In genomic region chr19:29397748-29398147, GRCh38 we compare ENCODE assay signal across 21 cellular contexts.
DNase-seq lines count a peak whose midpoint lies in the region; TF ChIP-seq lines count a peak whose summit lies in the region.
"Had no signal": no experiment of that assay in that cellular context is flagged by ENCODE, and none has a peak within 500 bp of the region (broad histone marks: within the 10 kb centered on the region; RNA-seq: fewer than 3 reads in every experiment).

No MANE protein-coding gene starts in this region.

- POLR2A ChIA-PET in HEK293 (lab: Yijun Ruan, JAX) = no interaction called here

- DNase-seq in NCI-H1092 treated with DMSO at 0.1 percent for 48 hours (lab: John Stamatoyannopoulos, UW) (peak; percentile 26), NCI-H1092 (lab: John Stamatoyannopoulos, UW) (no peak), cerebellar cortex (ENCODE audit: low spot score) (peak; percentile 64), ureter (ENCODE audit: low spot score) (peak; percentile 58), GM03348 (ENCODE audit: low spot score) (no peak), AML-193 (lab: John Stamatoyannopoulos, UW) (no peak)
- DNase-seq: 8988T, DMS79, KG1, NCI-H146, NCI-H2029, NCI-H446 treated with DMSO at 0.1 percent for 48 hours, NCI-H526 treated with DMSO at 0.1 percent for 48 hours, PC-9, SHP77 treated with DMSO at 0.1 percent for 48 hours, SW 1271, T-helper 2 cell had no signal

- H3K9me3 ChIP-seq in HEK293 (ENCODE audit: control insufficient read depth, insufficient read depth, low read depth, low read length) = no peaks in the 10 kb centered on the region; the same call in 1 of the 2 replicates

- H3K27ac ChIP-seq in HEK293 (ENCODE audit: extremely low read depth, low read depth, low read length) = no peak overlapping the region
- H3K27ac ChIP-seq: PC-9, RWPE1, SK-N-MC had no signal

- no peaks in the 10 kb centered on the region for H3K36me3 ChIP-seq in HEK293 (ENCODE audit: control insufficient read depth in 2 of 2, insufficient read depth in 1 of 2, low read length in 2 of 2)

- CTCF ChIA-PET in HEK293 (lab: Yijun Ruan, JAX) = no interaction called here

- H3K4me1 ChIP-seq in HEK293 (ENCODE audit: control insufficient read depth, insufficient read depth, low read length) = no peaks in the 10 kb centered on the region

- no peak overlapping the region for H3K4me3 ChIP-seq in HEK293 (ENCODE audit: low read depth, low read length)
- H3K4me3 ChIP-seq: GM23338, PC-9, SK-N-MC had no signal

- TF ChIP-seq CTCF in HEK293 (tag by site-specific recombination; IDR thresholded peaks at IDR 0.05) = no peak

TF ChIP-seq in HEK293, 187 proteins besides CTCF, POLR2A, EP300 and RAD21:
- TF ChIP-seq ZIC2 (tag by site-specific recombination; IDR thresholded peaks at IDR 0.05) (peak; percentile 70), ZNF391 (tag by site-specific recombination; IDR thresholded peaks at IDR 0.05; ENCODE audit: borderline replicate concordance, low read depth) (no peak), ZNF311 (tag by site-specific recombination; IDR thresholded peaks at IDR 0.05; ENCODE audit: borderline replicate concordance) (no peak), ZXDB (tag by site-specific recombination; IDR thresholded peaks at IDR 0.05) (no peak), ZNF23 (tag by site-specific recombination; IDR thresholded peaks at IDR 0.05; ENCODE audit: borderline replicate concordance) (no peak), KLF8 (tag by site-specific recombination; IDR thresholded peaks at IDR 0.05) (no peak), ZNF324 (tag by site-specific recombination; IDR thresholded peaks at IDR 0.05) (no peak), GLIS1 (tag by site-specific recombination; IDR thresholded peaks at IDR 0.05) (peak; percentile 51), ZNF202 (tag by site-specific recombination; IDR thresholded peaks at IDR 0.05; ENCODE audit: borderline replicate concordance) (no peak), ZNF692 (tag by site-specific recombination; IDR thresholded peaks at IDR 0.05) (no peak), ZNF302 (tag by site-specific recombination; IDR thresholded peaks at IDR 0.05; ENCODE audit: low read depth) (no peak), ZNF148 (tag by site-specific recombination; IDR thresholded peaks at IDR 0.05; ENCODE audit: borderline replicate concordance) (no peak), SCRT2 (tag by site-specific recombination; IDR thresholded peaks at IDR 0.05) (peak; percentile 76), MYNN (tag by site-specific recombination; IDR thresholded peaks at IDR 0.05; ENCODE audit: borderline replicate concordance) (no peak), ZNF140 (tag by site-specific recombination; IDR thresholded peaks at IDR 0.05) (no peak), ZNF555 (tag by site-specific recombination; conservative IDR thresholded peaks at IDR 0.05) (no peak), ZFP41 (tag by site-specific recombination; IDR thresholded peaks at IDR 0.05; ENCODE audit: borderline replicate concordance) (no peak), SCRT1 (tag by site-specific recombination; IDR thresholded peaks at IDR 0.05; ENCODE audit: borderline replicate concordance) (peak; percentile 58; the same call in 1 of the 2 replicates), ZNF501 (tag by site-specific recombination; IDR thresholded peaks at IDR 0.05) (no peak), HOXD13 (CRISPR knock-in tag; IDR thresholded peaks at IDR 0.05; ENCODE audit: borderline replicate concordance) (no peak), ZSCAN5A (tag by site-specific recombination; IDR thresholded peaks at IDR 0.05) (no peak)

Comparison
In these comparisons a context has a peak if more than half of its experiments do, and no peak if none do; other contexts are left out.
1. DNase-seq: peak in NCI-H1092 treated with DMSO at 0.1 percent for 48 hours (single experiment), cerebellar cortex (single experiment) and ureter (single experiment); none in NCI-H1092 (single experiment), GM03348 (single experiment) and AML-193 (0 of 2).